ENCODE assay signal across 8 cellular contexts in genomic region chr2:69789762-69790600, GRCh38. TPM values are rescaled to one million over a fixed set of nuclear protein-coding genes. Genes with fewer than 3 reads are reported as not detected.
DNase-seq lines count a peak whose midpoint lies in the region; TF ChIP-seq lines count a peak whose summit lies in the region.

No MANE protein-coding gene starts in this region.

- no peak overlapping the region for H3K27ac ChIP-seq in Karpas-422 (ENCODE audit: low read length)
- peak overlapping the region in 3 of 4 donors; percentile 16 to 58 (median 29) for H3K27ac ChIP-seq in esophagus squamous epithelium
- peak overlapping the region; percentile 68 for H3K27ac ChIP-seq in rectal smooth muscle tissue (ENCODE audit: low read depth, low read length)

- H3K4me3 ChIP-seq in Karpas-422 (ENCODE audit: low read length) (peak overlapping the region; percentile 35; the same call in 1 of the 2 replicates), esophagus squamous epithelium (peak overlapping the region in 1 of 4 donors; percentile 3), rectal smooth muscle tissue (ENCODE audit: low read length) (peak overlapping the region; percentile 30)

- no peaks in the 10 kb centered on the region for H3K36me3 Mint-ChIP-seq in activated T-cell treated with anti-CD3 and anti-CD28 coated beads, Interleukin-2, amount 50 U/mL, for 24 hours (ENCODE audit: low read depth)

- H3K9ac ChIP-seq in Karpas-422 (ENCODE audit: low read length) (peak overlapping the region; percentile 37), rectal smooth muscle tissue (ENCODE audit: low read length) (no peak overlapping the region)

- H3K9me2 ChIP-seq in Karpas-422 (replicated peaks; ENCODE audit: insufficient read depth, low read length) = no peaks in the 10 kb centered on the region

- H3K36me3 ChIP-seq in Karpas-422 (ENCODE audit: insufficient read depth, low read length) (no peaks in the 10 kb centered on the region), esophagus squamous epithelium (peaks cover 0 to 62% (median 6%) of the 10 kb centered on the region in 3 donors), rectal smooth muscle tissue (ENCODE audit: control insufficient read depth, insufficient read depth, low read length) (peaks cover 10% of the 10 kb centered on the region)

- H4K20me1 ChIP-seq in Karpas-422 (ENCODE audit: insufficient read depth, low read depth, low read length) = no peaks in the 10 kb centered on the region

- peaks cover 17% of the 10 kb centered on the region for H3K4me1 Mint-ChIP-seq in activated T-cell treated with anti-CD3 and anti-CD28 coated beads, Interleukin-2, amount 50 U/mL, for 24 hours (ENCODE audit: low read depth)

- peak overlapping the region; percentile 61 for H3K4me2 ChIP-seq in Karpas-422 (ENCODE audit: low read depth, low read length, poor library complexity, severe bottlenecking)

- H3K27ac Mint-ChIP-seq in activated T-cell treated with anti-CD3 and anti-CD28 coated beads, Interleukin-2, amount 50 U/mL, for 24 hours = peak overlapping the region; percentile 51

- TF ChIP-seq POLR2A in esophagus squamous epithelium (IDR thresholded peaks at IDR 0.05) = no peak

- H3K4me1 ChIP-seq in Karpas-422 (ENCODE audit: low read length) = peaks cover 21% of the 10 kb centered on the region
- peaks cover 0 to 26% (median 3%) of the 10 kb centered on the region in 3 donors for H3K4me1 ChIP-seq in esophagus squamous epithelium
- H3K4me1 ChIP-seq in rectal smooth muscle tissue (ENCODE audit: control insufficient read depth, insufficient read depth, low read length) = peaks cover 18% of the 10 kb centered on the region

- no peaks in the 10 kb centered on the region for H3K79me2 ChIP-seq in Karpas-422 (ENCODE audit: low read length)

- peak overlapping the region; percentile 41 for H3K4me3 Mint-ChIP-seq in activated T-cell treated with anti-CD3 and anti-CD28 coated beads, Interleukin-2, amount 50 U/mL, for 24 hours

- WGBS in esophagus squamous epithelium, 2 donors = 39 to 82% methylated on average over 7 of the region's 7 CpGs

- H3K9me3 Mint-ChIP-seq in activated T-cell treated with anti-CD3 and anti-CD28 coated beads, Interleukin-2, amount 50 U/mL, for 24 hours = no peaks in the 10 kb centered on the region

- H3K9me3 ChIP-seq in Karpas-422 (ENCODE audit: low read length) = no peaks in the 10 kb centered on the region
- H3K9me3 ChIP-seq in esophagus squamous epithelium = no peaks in the 10 kb centered on the region

- no peak for TF ChIP-seq CTCF in esophagus squamous epithelium (IDR thresholded peaks at IDR 0.05)

- H2AFZ ChIP-seq in Karpas-422 (ENCODE audit: low read length) = peak overlapping the region; percentile 77

- DNase-seq in activated T-cell treated with anti-CD3 and anti-CD28 coated beads, Interleukin-2, amount 50 U/mL, for 24 hours = no peak
- DNase-seq in activated T-cell treated with anti-CD3 and anti-CD28 coated beads, Interleukin-2, amount 50 U/mL, for 1 hour = no peak
- peak; percentile 57 for DNase-seq in Karpas-422
- no peak for DNase-seq in esophagus squamous epithelium (lab: John Stamatoyannopoulos, UW)
- DNase-seq in hepatic stellate cell (ENCODE audit: low spot score) = no peak
- DNase-seq in RKO (ENCODE audit: low spot score) = no peak
- DNase-seq in NCI-H1092 (lab: John Stamatoyannopoulos, UW) = no peak

- intact Hi-C loops in esophagus squamous epithelium (cut with DNase I) = no loop called here

- no peaks in the 10 kb centered on the region for H3K27me3 Mint-ChIP-seq in activated T-cell treated with anti-CD3 and anti-CD28 coated beads, Interleukin-2, amount 50 U/mL, for 24 hours

- no peaks in the 10 kb centered on the region for H3K27me3 ChIP-seq in Karpas-422 (ENCODE audit: low read length)
- H3K27me3 ChIP-seq in esophagus squamous epithelium = no peaks in the 10 kb centered on the region
- no peaks in the 10 kb centered on the region for H3K27me3 ChIP-seq in rectal smooth muscle tissue (ENCODE audit: control insufficient read depth, insufficient read depth, low read length)

RNA-seq across cellular contexts. Expression of gene GMCL1, which starts 39.5 kb away (rescaled TPM):
- 34.4 and 75.3 TPM in 2 replicates for total RNA-seq in Karpas-422 (2014; rRNA removed; shearing (Covaris generic); ENCODE audit: low replicate concordance)
- 10 to 100 TPM; 11.9 to 15.6 (median 13.4) TPM for total RNA-seq in esophagus squamous epithelium

RNA-seq across cellular contexts. Expression of gene ANXA4, which starts 48.0 kb away (rescaled TPM):
- total RNA-seq in Karpas-422 (2014; rRNA removed; shearing (Covaris generic); ENCODE audit: low replicate concordance) = 1.1 and 2.4 TPM in 2 replicates
- total RNA-seq in esophagus squamous epithelium = 10 to 100 TPM; 24.8 to 66.4 (median 43.6) TPM
